Comparison of ENCODE assay signal across 14 cellular contexts in the genomic region with DNA sequence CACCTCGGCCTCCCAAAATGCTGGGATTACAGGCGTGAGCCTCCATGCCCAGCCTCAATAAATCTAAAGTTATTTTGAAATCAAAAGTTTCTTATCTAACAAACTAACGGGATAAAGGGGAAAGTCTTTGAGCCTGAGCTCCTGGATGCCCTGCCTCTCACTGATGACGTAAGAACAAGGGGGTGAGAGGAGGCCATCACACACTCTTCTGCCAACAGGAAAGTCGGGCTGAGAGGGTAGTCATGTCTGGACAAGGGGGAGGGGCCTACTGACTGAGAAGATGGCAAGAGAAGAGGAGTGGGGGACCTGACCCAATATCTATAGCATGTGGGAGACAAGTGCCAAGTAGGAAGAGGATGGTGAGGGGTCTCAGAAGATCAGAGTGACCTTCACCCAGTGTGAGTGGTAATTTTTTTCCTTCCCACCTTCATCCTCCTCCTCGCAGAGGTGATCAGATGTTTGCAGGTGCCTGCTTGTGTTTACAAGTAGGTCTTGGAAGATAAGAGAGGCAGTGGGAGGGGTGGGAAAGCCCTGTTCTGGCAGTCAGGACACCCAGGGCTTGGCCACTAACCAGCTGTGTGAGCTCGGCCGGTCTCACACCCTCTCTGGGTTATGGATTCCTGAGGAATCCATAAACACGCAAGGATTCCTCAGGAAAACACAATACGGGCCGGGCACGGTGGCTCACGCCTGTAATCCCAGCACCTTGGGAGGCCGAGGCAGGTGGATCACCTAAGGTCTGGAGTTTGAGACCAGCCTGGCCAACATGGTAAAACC. TPM values are rescaled to one million over a fixed set of nuclear protein-coding genes. Genes with fewer than 3 reads are reported as not detected.
DNase-seq lines count a peak whose midpoint lies in the region; ATAC-seq, FAIRE-seq and TF ChIP-seq lines count a peak whose summit lies in the region.
"Had no signal": no experiment of that assay in that cellular context is flagged by ENCODE, and none has a peak within 500 bp of the region (broad histone marks: within the 10 kb centered on the region; RNA-seq: fewer than 3 reads in every experiment).

No MANE protein-coding gene starts in this region.

- no peak overlapping the region; a peak in 1 of 4 replicates for H3K9ac ChIP-seq in K562 (ENCODE audit: insufficient read depth in 1 of 2, low read depth in 2 of 2, low read length in 2 of 2)

- WGBS in K562 (ENCODE audit: insufficient coverage, low coverage, missing lambda C conversion rate), result 66% methylated on average over 14 of the region's 14 CpGs

- peaks cover 4% of the 10 kb centered on the region for H3K9me1 ChIP-seq in K562 (ENCODE audit: control insufficient read depth, insufficient read depth, low read length)

- no peak for FAIRE-seq in K562 (lab: Jason Lieb, UNC)

- no peak for TF ChIP-seq RAD21 in K562 (CRISPR knock-in tag; conservative IDR thresholded peaks at IDR 0.05 in 1 of 2, IDR thresholded peaks at IDR 0.05 in 1 of 2)

- H3K79me2 ChIP-seq in K562 (ENCODE audit: control insufficient read depth, insufficient read depth, low read length), result no peaks in the 10 kb centered on the region

- POLR2A ChIA-PET in K562 (lab: Yijun Ruan, JAX), result no interaction called here

- TF ChIP-seq EP300 in K562 (IDR thresholded peaks at IDR 0.05; ENCODE audit: low read length), result no peak

- in situ Hi-C loops in K562 (cut with MboI), result no loop called here

- ATAC-seq in K562 (no peak), upper lobe of right lung (no peak)

- no peak for TF ChIP-seq POLR2A in K562 (conservative IDR thresholded peaks at IDR 0.05)

- H3K36me3 ChIP-seq in K562 (ENCODE audit: control insufficient read depth, insufficient read depth, low read length) (no peaks in the 10 kb centered on the region), upper lobe of right lung (no peaks in the 10 kb centered on the region)
- H3K36me3 ChIP-seq: neutrophil had no signal

- intact Hi-C loops in K562 (cut with micrococcal nuclease), result loop anchor here (5.0 kb wide), 1 partner anchor 259 kb away; no protein-coding TSS in a partner anchor
- intact Hi-C loops in upper lobe of right lung (cut with DNase I), result no loop called here

- H3K27me3 ChIP-seq in K562 (ENCODE audit: control insufficient read depth in 2 of 2, insufficient read depth in 2 of 2, low read length in 2 of 2) (no peaks in the 10 kb centered on the region), upper lobe of right lung (no peaks in the 10 kb centered on the region)

- H3K27ac ChIP-seq in K562 (ENCODE audit: extremely low read depth, low read depth, low read length) (no peak overlapping the region), upper lobe of right lung (peak overlapping the region; percentile 47)
- H3K27ac ChIP-seq: neutrophil had no signal

- H3K9me3 ChIP-seq in K562 (replicated peaks; ENCODE audit: control insufficient read depth, insufficient read depth, low read depth, low read length) (no peaks in the 10 kb centered on the region), upper lobe of right lung (no peaks in the 10 kb centered on the region)
- H3K9me3 ChIP-seq: neutrophil had no signal

- no peak overlapping the region for H2AFZ ChIP-seq in K562 (ENCODE audit: low read depth, low read length)

- CTCF ChIA-PET in K562 (lab: Yijun Ruan, JAX; ENCODE audit: low intra/inter-chr PET ratio), result no interaction called here

- DNase-seq in M059J (ENCODE audit: low read depth) (peak; percentile 75), K562 (ENCODE audit: extremely low read depth in 1 of 4, low spot score in 3 of 4) (peak in 2 of 4 experiments; percentile 8 to 11), kidney tubule cell (ENCODE audit: low spot score) (peak; percentile 45), upper lobe of right lung (no peak), RPMI8226 (no peak), AML-193 (lab: John Stamatoyannopoulos, UW) (no peak), pons (ENCODE audit: low spot score) (no peak)
- DNase-seq: activated naive CD4-positive, alpha-beta T cell treated with anti-CD3 and anti-CD28 coated beads for 36 hours; cortex of kidney; DMS79 had no signal

- H3K4me2 ChIP-seq in K562 (ENCODE audit: insufficient read depth, low read length), result no peak overlapping the region

- H3K4me3 ChIP-seq in K562, result no peak overlapping the region
- H3K4me3 ChIP-seq in upper lobe of right lung, result no peak overlapping the region

- no peak for TF ChIP-seq CTCF in K562 (IDR thresholded peaks at IDR 0.05 in 2 of 3, conservative IDR thresholded peaks at IDR 0.05 in 1 of 3; ENCODE audit: insufficient read depth in 2 of 3, low read depth in 1 of 3, low read length in 3 of 3)
- TF ChIP-seq CTCF in upper lobe of right lung (IDR thresholded peaks at IDR 0.05), result no peak

- H4K20me1 ChIP-seq in K562 (replicated peaks; ENCODE audit: control insufficient read depth, insufficient read depth, low read length), result no peaks in the 10 kb centered on the region

- H3K4me1 ChIP-seq in K562 (replicated peaks in 1 of 2; ENCODE audit: control insufficient read depth in 2 of 2, insufficient read depth in 2 of 2, low read length in 2 of 2) (peaks cover 45 to 55% of the 10 kb centered on the region in 2 experiments), upper lobe of right lung (peaks cover 29% of the 10 kb centered on the region)

- BruUV-seq in K562 (replicated peaks; lab: Mats Ljungman, UMichigan), result no TSS peak

RNA-seq across cellular contexts. Expression of gene UQCRHL, which starts 9.6 kb away (rescaled TPM):
- total RNA-seq in M059J (2014; rRNA removed; shearing (Covaris generic)), result 1.4 TPM in 2 replicates
- 2.3 and 3.2 TPM in 2 replicates for total RNA-seq in K562 (2011; cell fraction: chromatin; rRNA removed; ENCODE audit: low replicate concordance)
- total RNA-seq in K562 (2011; cell fraction: nucleolus; rRNA removed), result 2.8 TPM in 2 replicates
- total RNA-seq in K562 (2011; cell fraction: nucleoplasm; rRNA removed), result 4.1 and 4.2 TPM in 2 replicates
- total RNA-seq in K562 (2014; rRNA removed) (40.7 and 76.9 TPM in 2 replicates), K562 (2014; rRNA removed; fragmentation: Illumina TruSeq; extraction: Trizol) (41.3 and 45.7 TPM in 2 replicates), K562 (2015; rRNA removed; fragmentation: Illumina TruSeq; extraction: Trizol) (19.4 and 21.8 TPM in 2 replicates), K562 (2021) (5.1 and 5.9 TPM in 2 replicates), upper lobe of right lung (0.93 TPM)
- polyA plus RNA-seq in K562 (2011; rRNA removed) (26.3 and 27.6 TPM in 2 replicates), K562 (2014; fragmentation: Illumina TruSeq; extraction: Trizol) (17.6 and 18.9 TPM in 2 replicates), K562 (2014; fragmentation: Nextera tagmentation; extraction: Ambion mirVana) (10 to 100 TPM; 20.4 to 25.8 TPM), K562 (2014; rRNA removed) (13.2 and 27.2 TPM in 2 replicates)
- 3.9 and 8.7 TPM in 2 replicates for polyA plus RNA-seq in K562 (2011; cell fraction: cytosol; rRNA removed)
- polyA plus RNA-seq in K562 (2011; cell fraction: nucleus; rRNA removed), result 2.2 and 6.0 TPM in 2 replicates
- polyA plus RNA-seq in K562 (2012), result 9.1 and 25.6 TPM in 2 replicates
- 6.5 and 7.8 TPM in 2 replicates for polyA minus RNA-seq in K562 (2011; rRNA and poly(A)+ RNA removed)
- polyA minus RNA-seq in K562 (2011; cell fraction: cytosol; rRNA and poly(A)+ RNA removed), result 9.1 and 15.2 TPM in 2 replicates
- polyA minus RNA-seq in K562 (2011; cell fraction: nucleus; rRNA and poly(A)+ RNA removed), result 0.67 and 3.4 TPM in 2 replicates

RNA-seq across cellular contexts. Expression of gene FBLIM1, which starts 39.2 kb away (rescaled TPM):
- 117 and 156 TPM in 2 replicates for total RNA-seq in M059J (2014; rRNA removed; shearing (Covaris generic))
- 0.16 TPM in 1 of 2 replicates, not detected in the other for total RNA-seq in K562 (2011; cell fraction: chromatin; rRNA removed; ENCODE audit: low replicate concordance)
- 0.50 TPM in 1 of 2 replicates, not detected in the other for total RNA-seq in K562 (2011; cell fraction: nucleolus; rRNA removed)
- total RNA-seq in K562 (2011; cell fraction: nucleoplasm; rRNA removed), result 0.31 TPM in 1 of 2 replicates, not detected in the other
- total RNA-seq in K562 (2014; rRNA removed), result 0.04 TPM in 1 of 2 replicates, not detected in the other
- total RNA-seq in K562 (2014; rRNA removed; fragmentation: Illumina TruSeq; extraction: Trizol), result not detected in 2 replicates
- total RNA-seq in K562 (2015; rRNA removed; fragmentation: Illumina TruSeq; extraction: Trizol), result not detected in 2 replicates
- total RNA-seq in K562 (2021), result 0.18 and 0.24 TPM in 2 replicates
- 0.14 and 0.43 TPM in 2 replicates for polyA plus RNA-seq in K562 (2011; rRNA removed)
- polyA plus RNA-seq in K562 (2011; cell fraction: cytosol; rRNA removed), result 0.09 and 0.63 TPM in 2 replicates
- 0.10 and 0.20 TPM in 2 replicates for polyA plus RNA-seq in K562 (2011; cell fraction: nucleus; rRNA removed)
- 0.04 and 0.48 TPM in 2 replicates for polyA plus RNA-seq in K562 (2012)
- polyA plus RNA-seq in K562 (2014; fragmentation: Illumina TruSeq; extraction: Trizol), result not detected in 2 replicates
- not detected for polyA plus RNA-seq in K562 (2014; fragmentation: Nextera tagmentation; extraction: Ambion mirVana)
- polyA plus RNA-seq in K562 (2014; rRNA removed), result not detected in 2 replicates
- polyA minus RNA-seq in K562 (2011; rRNA and poly(A)+ RNA removed), result 0.11 and 0.27 TPM in 2 replicates
- polyA minus RNA-seq in K562 (2011; cell fraction: cytosol; rRNA and poly(A)+ RNA removed), result not detected in 2 replicates
- polyA minus RNA-seq in K562 (2011; cell fraction: nucleus; rRNA and poly(A)+ RNA removed), result 0.56 TPM in 1 of 2 replicates, not detected in the other
- total RNA-seq in upper lobe of right lung, result 39.0 TPM
- total RNA-seq: activated naive CD4-positive, alpha-beta T cell treated with anti-CD3 and anti-CD28 coated beads for 36 hours; T-helper 2 cell treated with Interferon-gamma antibody and Interleukin-4, amounts not matched to agents 100 ng/mL and 5 ng/mL, for 36 hours had no signal
- polyA plus RNA-seq: IgD-negative memory B cell had no signal

RNA-seq across cellular contexts. Expression of gene SPEN, which starts 49.7 kb away (rescaled TPM):
- total RNA-seq in M059J (2014; rRNA removed; shearing (Covaris generic)), result 15.9 and 28.9 TPM in 2 replicates
- total RNA-seq in K562 (2011; cell fraction: chromatin; rRNA removed; ENCODE audit: low replicate concordance), result 154 and 372 TPM in 2 replicates
- total RNA-seq in K562 (2011; cell fraction: nucleolus; rRNA removed), result 64.2 and 82.1 TPM in 2 replicates
- 125 and 165 TPM in 2 replicates for total RNA-seq in K562 (2011; cell fraction: nucleoplasm; rRNA removed)
- 27.2 and 27.8 TPM in 2 replicates for total RNA-seq in K562 (2014; rRNA removed)
- total RNA-seq in K562 (2014; rRNA removed; fragmentation: Illumina TruSeq; extraction: Trizol), result 29.9 and 36.1 TPM in 2 replicates
- 24.5 and 29.1 TPM in 2 replicates for total RNA-seq in K562 (2015; rRNA removed; fragmentation: Illumina TruSeq; extraction: Trizol)
- total RNA-seq in K562 (2021), result 72.1 and 80.2 TPM in 2 replicates
- 11.9 and 16.4 TPM in 2 replicates for polyA plus RNA-seq in K562 (2011; rRNA removed)
- polyA plus RNA-seq in K562 (2011; cell fraction: cytosol; rRNA removed), result 9.5 and 13.0 TPM in 2 replicates
- polyA plus RNA-seq in K562 (2011; cell fraction: nucleus; rRNA removed), result 46.3 and 63.2 TPM in 2 replicates
- 54.0 and 72.6 TPM in 2 replicates for polyA plus RNA-seq in K562 (2012)
- polyA plus RNA-seq in K562 (2014; fragmentation: Illumina TruSeq; extraction: Trizol), result 87.5 and 87.6 TPM in 2 replicates
- polyA plus RNA-seq in K562 (2014; fragmentation: Nextera tagmentation; extraction: Ambion mirVana), result 10 to 100 TPM in 1 of 2 experiments, 1 to 10 TPM in 1; 5.7 to 13.1 TPM
- polyA plus RNA-seq in K562 (2014; rRNA removed), result 31.9 and 34.6 TPM in 2 replicates
- 52.8 and 75.1 TPM in 2 replicates for polyA minus RNA-seq in K562 (2011; rRNA and poly(A)+ RNA removed)
- polyA minus RNA-seq in K562 (2011; cell fraction: cytosol; rRNA and poly(A)+ RNA removed), result 38.6 and 44.5 TPM in 2 replicates
- polyA minus RNA-seq in K562 (2011; cell fraction: nucleus; rRNA and poly(A)+ RNA removed), result 32.0 and 67.9 TPM in 2 replicates
- 53.1 TPM for total RNA-seq in upper lobe of right lung

RNA-seq across cellular contexts. Expression of gene TMEM82, which starts 55.5 kb away (rescaled TPM):
- total RNA-seq in M059J (2014; rRNA removed; shearing (Covaris generic)), result not detected in 2 replicates
- not detected in 2 replicates for total RNA-seq in K562 (2011; cell fraction: chromatin; rRNA removed; ENCODE audit: low replicate concordance)
- not detected in 2 replicates for total RNA-seq in K562 (2011; cell fraction: nucleolus; rRNA removed)
- total RNA-seq in K562 (2011; cell fraction: nucleoplasm; rRNA removed), result not detected in 2 replicates
- total RNA-seq in K562 (2014; rRNA removed) (not detected in 2 replicates), K562 (2014; rRNA removed; fragmentation: Illumina TruSeq; extraction: Trizol) (not detected in 2 replicates), K562 (2015; rRNA removed; fragmentation: Illumina TruSeq; extraction: Trizol) (not detected in 2 replicates), K562 (2021) (not detected in 2 replicates), upper lobe of right lung (not detected)
- polyA plus RNA-seq in K562 (2011; rRNA removed) (not detected in 2 replicates), K562 (2014; fragmentation: Illumina TruSeq; extraction: Trizol) (not detected in 2 replicates), K562 (2014; fragmentation: Nextera tagmentation; extraction: Ambion mirVana) (not detected), K562 (2014; rRNA removed) (not detected in 2 replicates)
- not detected in 2 replicates for polyA plus RNA-seq in K562 (2011; cell fraction: cytosol; rRNA removed)
- polyA plus RNA-seq in K562 (2011; cell fraction: nucleus; rRNA removed), result not detected in 2 replicates
- not detected in 2 replicates for polyA plus RNA-seq in K562 (2012)
- not detected in 2 replicates for polyA minus RNA-seq in K562 (2011; rRNA and poly(A)+ RNA removed)
- not detected in 2 replicates for polyA minus RNA-seq in K562 (2011; cell fraction: cytosol; rRNA and poly(A)+ RNA removed)
- polyA minus RNA-seq in K562 (2011; cell fraction: nucleus; rRNA and poly(A)+ RNA removed), result not detected in 2 replicates
- total RNA-seq: activated naive CD4-positive, alpha-beta T cell treated with anti-CD3 and anti-CD28 coated beads for 36 hours; glomerular endothelial cell; T-helper 2 cell treated with Interferon-gamma antibody and Interleukin-4, amounts not matched to agents 100 ng/mL and 5 ng/mL, for 36 hours had no signal
- polyA plus RNA-seq: IgD-negative memory B cell had no signal

Comparison
In these comparisons a context has a peak if more than half of its experiments do, and no peak if none do; other contexts are left out.
1. DNase-seq: peak in M059J (single experiment) and kidney tubule cell (single experiment); none in upper lobe of right lung (single experiment), RPMI8226 (single experiment), AML-193 (0 of 2) and pons (single experiment).
2. RNA of gene FBLIM1, which starts 39.2 kb away (total RNA-seq): 117 to 156 TPM in M059J and 39.0 TPM in upper lobe of right lung (single experiment); 0.04 to 0.50 TPM in K562; every median in the first group is over 10 times any median in the second.